In genomic region chr17:39090400-39090799, GRCh38 we compare ENCODE assay signal across 13 cellular contexts.
A peak's percentile ranks its signal among the peaks of the same experiment; 100 is the strongest.
DNase-seq lines count a peak whose midpoint lies in the region; ATAC-seq and TF ChIP-seq lines count a peak whose summit lies in the region.
"Had no signal": no experiment of that assay in that cellular context is flagged by ENCODE, and none has a peak within 500 bp of the region (broad histone marks: within the 10 kb centered on the region; RNA-seq: fewer than 3 reads in every experiment).

No MANE protein-coding gene starts in this region.

- TF ChIP-seq EP300 in transverse colon (IDR thresholded peaks at IDR 0.05; ENCODE audit: low read depth): no peak
- no peak for TF ChIP-seq EP300 in upper lobe of left lung (IDR thresholded peaks at IDR 0.05)

- no peaks in the 10 kb centered on the region for H3K9me3 Mint-ChIP-seq in stimulated activated naive CD8-positive, alpha-beta T cell treated with anti-CD3 and anti-CD28 coated beads, Interleukin-15, Interleukin-2, amounts not matched to agents 100 ng/mL and 50 ng/mL, for 24 hours
- H3K9me3 Mint-ChIP-seq in T-cell: no peaks in the 10 kb centered on the region

- H3K27me3 ChIP-seq in effector memory CD4-positive, alpha-beta T cell (replicated peaks; ENCODE audit: control insufficient read depth, insufficient read depth, low read length, poor library complexity, severe bottlenecking): no peaks in the 10 kb centered on the region
- H3K27me3 ChIP-seq in transverse colon: no peaks in the 10 kb centered on the region
- H3K27me3 ChIP-seq in upper lobe of left lung: no peaks in the 10 kb centered on the region

- CTCF ChIA-PET in T-cell (lab: Charles Lee): no interaction called here

- H3K27me3 Mint-ChIP-seq in stimulated activated naive CD8-positive, alpha-beta T cell treated with anti-CD3 and anti-CD28 coated beads, Interleukin-15, Interleukin-2, amounts not matched to agents 100 ng/mL and 50 ng/mL, for 24 hours: no peaks in the 10 kb centered on the region
- no peaks in the 10 kb centered on the region for H3K27me3 Mint-ChIP-seq in T-cell

- no peaks in the 10 kb centered on the region for H3K36me3 Mint-ChIP-seq in stimulated activated naive CD8-positive, alpha-beta T cell treated with anti-CD3 and anti-CD28 coated beads, Interleukin-15, Interleukin-2, amounts not matched to agents 100 ng/mL and 50 ng/mL, for 24 hours (ENCODE audit: low read depth)
- H3K36me3 Mint-ChIP-seq in T-cell: no peaks in the 10 kb centered on the region

- POLR2A ChIA-PET in T-cell (lab: Charles Lee): no interaction called here

- no peaks in the 10 kb centered on the region for H3K9me3 ChIP-seq in effector memory CD4-positive, alpha-beta T cell (ENCODE audit: control insufficient read depth, low read length)
- H3K9me3 ChIP-seq in transverse colon: no peaks in the 10 kb centered on the region
- H3K9me3 ChIP-seq in upper lobe of left lung: no peaks in the 10 kb centered on the region

- H3K4me1 ChIP-seq in effector memory CD4-positive, alpha-beta T cell (ENCODE audit: control insufficient read depth, insufficient read depth, low read length, poor library complexity, severe bottlenecking): peaks cover 44% of the 10 kb centered on the region
- H3K4me1 ChIP-seq in transverse colon (peaks cover 0 to 24% (median 5%) of the 10 kb centered on the region in 4 donors), upper lobe of left lung (peaks cover 0 to 14% (median 6%) of the 10 kb centered on the region in 4 donors)

- no peak for ATAC-seq in stimulated activated naive CD8-positive, alpha-beta T cell treated with anti-CD3 and anti-CD28 coated beads, Interleukin-15, Interleukin-2, amounts not matched to agents 100 U/mL and 50 U/mL, for 24 hours
- ATAC-seq in T-cell (replicated peaks in 1 of 4) (no peak), GM18511 (IDR thresholded peaks at IDR 0.05; ENCODE audit: unreplicated experiment) (no peak), upper lobe of left lung (ENCODE audit: low FRiP score in 2 of 2) (no peak)
- ATAC-seq: HCT116 had no signal

- TF ChIP-seq POLR2A in transverse colon (IDR thresholded peaks at IDR 0.05) (no peak), upper lobe of left lung (IDR thresholded peaks at IDR 0.05) (no peak)

- TF ChIP-seq CTCF in transverse colon (IDR thresholded peaks at IDR 0.05) (no peak), upper lobe of left lung (IDR thresholded peaks at IDR 0.05) (no peak)

- H3K27ac ChIP-seq in effector memory CD4-positive, alpha-beta T cell (ENCODE audit: insufficient read depth, low read length, poor library complexity, severe bottlenecking): peak overlapping the region; percentile 29
- H3K27ac ChIP-seq in transverse colon (no peak overlapping the region), upper lobe of left lung (no peak overlapping the region)

- 93 to 100% methylated on average over 1 to 9 of the region's 9 CpGs for whole genome bisulfite sequencing in transverse colon (ENCODE audit: low coverage in 1 of 2), 2 donors
- WGBS in upper lobe of left lung, 2 donors: 91 to 94% methylated on average over 9 of the region's 9 CpGs

- in situ Hi-C loops in transverse colon (cut with MboI; ENCODE audit: low pct_ligation_motif_present in 1 of 4, low pct_unique_long_range_greater_than_20kb in 1 of 4, low sequenced_read_pairs in 3 of 4): no loop called here

- no peak overlapping the region for H3K4me3 ChIP-seq in effector memory CD4-positive, alpha-beta T cell (ENCODE audit: insufficient read depth, low read depth, low read length, poor library complexity, severe bottlenecking)
- H3K4me3 ChIP-seq in transverse colon: no peak overlapping the region
- H3K4me3 ChIP-seq in upper lobe of left lung: no peak overlapping the region

- H3K27ac Mint-ChIP-seq in stimulated activated naive CD8-positive, alpha-beta T cell treated with anti-CD3 and anti-CD28 coated beads, Interleukin-15, Interleukin-2, amounts not matched to agents 100 ng/mL and 50 ng/mL, for 24 hours: peak overlapping the region; percentile 7
- H3K27ac Mint-ChIP-seq in T-cell: peak overlapping the region; percentile 97

- no peak overlapping the region for H3K4me3 Mint-ChIP-seq in stimulated activated naive CD8-positive, alpha-beta T cell treated with anti-CD3 and anti-CD28 coated beads, Interleukin-15, Interleukin-2, amounts not matched to agents 100 ng/mL and 50 ng/mL, for 24 hours
- H3K4me3 Mint-ChIP-seq in T-cell: peak overlapping the region in 1 of 3 donors; percentile 83

- no peak for DNase-seq in stimulated activated naive CD8-positive, alpha-beta T cell treated with anti-CD3 and anti-CD28 coated beads, Interleukin-15, Interleukin-2, amounts not matched to agents 100 U/mL and 50 U/mL, for 24 hours
- no peak for DNase-seq in T-cell
- no peak for DNase-seq in effector memory CD4-positive, alpha-beta T cell
- no peak for DNase-seq in transverse colon
- no peak for DNase-seq in upper lobe of left lung
- DNase-seq: DMS53, NCI-H1436, NCI-H2029 treated with DMSO at 0.1 percent for 48 hours, NCI-H510A, SIG-M5 had no signal

- H3K36me3 ChIP-seq in effector memory CD4-positive, alpha-beta T cell (ENCODE audit: control insufficient read depth, insufficient read depth, low read length): no peaks in the 10 kb centered on the region
- H3K36me3 ChIP-seq in transverse colon (no peaks in the 10 kb centered on the region), upper lobe of left lung (no peaks in the 10 kb centered on the region)

- H3K4me1 Mint-ChIP-seq in stimulated activated naive CD8-positive, alpha-beta T cell treated with anti-CD3 and anti-CD28 coated beads, Interleukin-15, Interleukin-2, amounts not matched to agents 100 ng/mL and 50 ng/mL, for 24 hours (ENCODE audit: low read depth): peaks cover 51% of the 10 kb centered on the region
- H3K4me1 Mint-ChIP-seq in T-cell: peaks cover 56 to 61% (median 57%) of the 10 kb centered on the region in 3 donors

- intact Hi-C loops in transverse colon (cut with DNase I; ENCODE audit: low total_unique reads): no loop called here
